ENCODE assay signal across 10 cellular contexts in the genomic region with DNA sequence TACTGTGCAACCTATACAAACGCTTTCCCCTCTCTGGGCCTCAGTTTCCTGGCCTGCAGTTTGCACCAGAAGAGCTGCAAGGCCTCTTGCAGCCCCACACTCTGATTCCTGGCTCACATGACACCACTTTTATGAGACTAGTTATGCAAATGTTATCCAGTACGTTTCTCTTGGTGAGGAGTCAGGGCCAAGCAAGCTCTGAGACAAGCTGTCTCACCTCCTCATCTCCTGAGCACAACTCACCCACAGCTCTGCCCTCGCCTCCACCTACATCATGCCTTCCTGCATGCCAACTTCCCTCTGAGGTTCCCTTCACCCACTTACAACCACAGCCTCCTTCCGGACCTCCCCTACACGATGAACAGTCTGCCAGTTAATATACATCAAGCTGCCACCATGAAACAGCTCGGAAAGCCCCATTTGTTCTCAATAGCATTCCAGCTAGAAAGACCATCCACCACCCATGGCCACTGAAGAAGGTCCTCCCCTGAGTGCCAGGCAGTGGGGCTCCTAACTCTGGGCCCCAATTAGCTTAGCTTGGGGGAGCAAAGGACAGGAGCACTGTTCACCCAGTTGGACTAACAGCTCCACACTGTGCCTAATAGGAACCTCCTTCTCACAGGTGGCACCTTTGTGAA. TPM values are rescaled to one million over a fixed set of nuclear protein-coding genes. Genes with fewer than 3 reads are reported as not detected.
DNase-seq lines count a peak whose midpoint lies in the region; ATAC-seq and TF ChIP-seq lines count a peak whose summit lies in the region.
"Had no signal": no experiment of that assay in that cellular context is flagged by ENCODE, and none has a peak within 500 bp of the region (broad histone marks: within the 10 kb centered on the region; RNA-seq: fewer than 3 reads in every experiment).

No MANE protein-coding gene starts in this region.

- H3K27ac Mint-ChIP-seq in T-helper 17 cell, result peak overlapping the region; percentile 80
- H3K27ac Mint-ChIP-seq in activated naive CD8-positive, alpha-beta T cell treated with anti-CD3 and anti-CD28 coated beads, Interleukin-2, amount 50 U/mL, for 24 hours, result peak overlapping the region; percentile 73
- H3K27ac Mint-ChIP-seq in stimulated activated naive CD8-positive, alpha-beta T cell treated with anti-CD3 and anti-CD28 coated beads, Interleukin-15, amount 100 ng/mL, for 72 hours, result no peak overlapping the region

- peak; percentile 59 for DNase-seq in DMS 273 (lab: John Stamatoyannopoulos, UW; ENCODE audit: unreplicated experiment)
- no peak for DNase-seq in DMS 273 treated with DMSO at 0.1 percent for 48 hours (lab: John Stamatoyannopoulos, UW)
- DNase-seq in T-helper 17 cell, result peak; percentile 31 to 63 (median 61)
- peak; percentile 67 for DNase-seq in activated naive CD8-positive, alpha-beta T cell treated with anti-CD3 and anti-CD28 coated beads, Interleukin-2, amount 50 U/mL, for 24 hours
- DNase-seq in stimulated activated naive CD8-positive, alpha-beta T cell treated with anti-CD3 and anti-CD28 coated beads, Interleukin-15, amount 100 ng/mL, for 72 hours, result peak in 1 of 2 donors; percentile 75
- DNase-seq in hepatocyte (ENCODE audit: low spot score), result no peak
- no peak for DNase-seq in vagina (ENCODE audit: extremely low spot score in 2 of 2)

- ATAC-seq in T-helper 17 cell (peak; percentile 97), HG03565 (IDR thresholded peaks at IDR 0.05; ENCODE audit: unreplicated experiment) (no peak)
- peak; percentile 85 for ATAC-seq in activated naive CD8-positive, alpha-beta T cell treated with anti-CD3 and anti-CD28 coated beads, Interleukin-2, amount 50 U/mL, for 24 hours
- peak; percentile 89 for ATAC-seq in stimulated activated naive CD8-positive, alpha-beta T cell treated with anti-CD3 and anti-CD28 coated beads, Interleukin-15, amount 100 ng/mL, for 72 hours
- ATAC-seq: left colon had no signal

- TF ChIP-seq CTCF in hepatocyte (IDR thresholded peaks at IDR 0.05; ENCODE audit: poor library complexity) (no peak), vagina (IDR thresholded peaks at IDR 0.05) (no peak)

- peaks cover 11% of the 10 kb centered on the region for H3K9me3 Mint-ChIP-seq in activated naive CD8-positive, alpha-beta T cell treated with anti-CD3 and anti-CD28 coated beads, Interleukin-2, amount 50 U/mL, for 24 hours
- no peaks in the 10 kb centered on the region for H3K9me3 Mint-ChIP-seq in stimulated activated naive CD8-positive, alpha-beta T cell treated with anti-CD3 and anti-CD28 coated beads, Interleukin-15, amount 100 ng/mL, for 72 hours

- no peaks in the 10 kb centered on the region for H3K27me3 Mint-ChIP-seq in T-helper 17 cell
- no peaks in the 10 kb centered on the region for H3K27me3 Mint-ChIP-seq in activated naive CD8-positive, alpha-beta T cell treated with anti-CD3 and anti-CD28 coated beads, Interleukin-2, amount 50 U/mL, for 24 hours
- H3K27me3 Mint-ChIP-seq in stimulated activated naive CD8-positive, alpha-beta T cell treated with anti-CD3 and anti-CD28 coated beads, Interleukin-15, amount 100 ng/mL, for 72 hours, result no peaks in the 10 kb centered on the region

- H3K27ac ChIP-seq in hepatocyte, result no peak overlapping the region
- no peak overlapping the region for H3K27ac ChIP-seq in vagina
- H3K27ac ChIP-seq: 22Rv1 had no signal

- no peaks in the 10 kb centered on the region for H4K20me1 ChIP-seq in hepatocyte (ENCODE audit: insufficient read depth, poor library complexity, severe bottlenecking)

- no peak for TF ChIP-seq POLR2A in vagina (IDR thresholded peaks at IDR 0.05)

- H3K36me3 ChIP-seq in hepatocyte (replicated peaks; ENCODE audit: insufficient read depth, low read depth), result no peaks in the 10 kb centered on the region
- H3K36me3 ChIP-seq in vagina, result no peaks in the 10 kb centered on the region

- intact Hi-C loops in vagina (cut with DNase I), result no loop called here

- no peak overlapping the region for H3K4me2 ChIP-seq in hepatocyte

- H3K9me2 ChIP-seq in hepatocyte (replicated peaks; ENCODE audit: insufficient read depth), result no peaks in the 10 kb centered on the region

- H3K9me3 ChIP-seq in T-helper 17 cell (ENCODE audit: control insufficient read depth, low read length, poor library complexity, severe bottlenecking) (no peaks in the 10 kb centered on the region), hepatocyte (ENCODE audit: low read depth) (no peaks in the 10 kb centered on the region), vagina (no peaks in the 10 kb centered on the region)

- H3K4me1 Mint-ChIP-seq in T-helper 17 cell, result peaks cover 62% of the 10 kb centered on the region
- peaks cover 85% of the 10 kb centered on the region for H3K4me1 Mint-ChIP-seq in activated naive CD8-positive, alpha-beta T cell treated with anti-CD3 and anti-CD28 coated beads, Interleukin-2, amount 50 U/mL, for 24 hours
- H3K4me1 Mint-ChIP-seq in stimulated activated naive CD8-positive, alpha-beta T cell treated with anti-CD3 and anti-CD28 coated beads, Interleukin-15, amount 100 ng/mL, for 72 hours, result peaks cover 73% of the 10 kb centered on the region

- H3K4me1 ChIP-seq in hepatocyte (ENCODE audit: insufficient read depth) (no peaks in the 10 kb centered on the region), vagina (no peaks in the 10 kb centered on the region)

- peak overlapping the region; percentile 84 for H3K4me3 Mint-ChIP-seq in T-helper 17 cell
- H3K4me3 Mint-ChIP-seq in activated naive CD8-positive, alpha-beta T cell treated with anti-CD3 and anti-CD28 coated beads, Interleukin-2, amount 50 U/mL, for 24 hours, result peak overlapping the region; percentile 18
- peak overlapping the region; percentile 38 to 46 for H3K4me3 Mint-ChIP-seq in stimulated activated naive CD8-positive, alpha-beta T cell treated with anti-CD3 and anti-CD28 coated beads, Interleukin-15, amount 100 ng/mL, for 72 hours

- H3K4me3 ChIP-seq in hepatocyte (no peak overlapping the region), vagina (no peak overlapping the region)

- peaks cover 2% of the 10 kb centered on the region for H3K36me3 Mint-ChIP-seq in T-helper 17 cell (ENCODE audit: low read depth)
- peaks cover 3% of the 10 kb centered on the region for H3K36me3 Mint-ChIP-seq in activated naive CD8-positive, alpha-beta T cell treated with anti-CD3 and anti-CD28 coated beads, Interleukin-2, amount 50 U/mL, for 24 hours (ENCODE audit: low read depth)

- 80% methylated on average over 6 of the region's 6 CpGs for WGBS in hepatocyte (ENCODE audit: low lambda C conversion rate, missing lambda C conversion rate)

- H3K79me2 ChIP-seq in hepatocyte, result no peaks in the 10 kb centered on the region

- no peaks in the 10 kb centered on the region for H3K27me3 ChIP-seq in hepatocyte
- H3K27me3 ChIP-seq in vagina, result no peaks in the 10 kb centered on the region

- no peak overlapping the region for H2AFZ ChIP-seq in hepatocyte

RNA-seq across cellular contexts. Expression of a gene that starts 25.0 kb away (rescaled TPM):
- total RNA-seq in T-helper 17 cell, result 1 to 10 TPM; 2.7 to 4.3 TPM
- 0.92 and 1.9 TPM in 2 replicates for total RNA-seq in hepatocyte
- polyA plus RNA-seq in hepatocyte, result 0.89 and 2.2 TPM in 2 replicates
- not detected for total RNA-seq in vagina

RNA-seq across cellular contexts. Expression of a gene that starts 48.0 kb away (rescaled TPM):
- total RNA-seq in T-helper 17 cell, result 10 to 100 TPM; 12.9 to 14.2 TPM
- 13.1 and 13.4 TPM in 2 replicates for total RNA-seq in hepatocyte
- 13.5 and 14.9 TPM in 2 replicates for polyA plus RNA-seq in hepatocyte
- total RNA-seq in vagina, result 10.6 TPM

RNA-seq across cellular contexts. Expression of a gene that starts 51.4 kb away (rescaled TPM):
- 100 to 1,000 TPM in 1 of 2 donors, 10 to 100 TPM in 1; 83.4 to 101 TPM for total RNA-seq in T-helper 17 cell
- total RNA-seq in hepatocyte, result 103 and 115 TPM in 2 replicates
- 148 and 149 TPM in 2 replicates for polyA plus RNA-seq in hepatocyte
- 34.6 TPM for total RNA-seq in vagina

Comparison
In these comparisons a context has a peak if more than half of its experiments do, and no peak if none do; other contexts are left out.
1. DNase-seq: peak in DMS 273 (single experiment), T-helper 17 cell (3 of 3) and activated naive CD8-positive, alpha-beta T cell treated with anti-CD3 and anti-CD28 coated beads, Interleukin-2, amount 50 U/mL, for 24 hours (single experiment); none in DMS 273 treated with DMSO at 0.1 percent for 48 hours (single experiment), hepatocyte (single experiment) and vagina (0 of 2).
2. H3K27ac Mint-ChIP-seq: peak in T-helper 17 cell (single experiment) and activated naive CD8-positive, alpha-beta T cell treated with anti-CD3 and anti-CD28 coated beads, Interleukin-2, amount 50 U/mL, for 24 hours (single experiment); none in stimulated activated naive CD8-positive, alpha-beta T cell treated with anti-CD3 and anti-CD28 coated beads, Interleukin-15, amount 100 ng/mL, for 72 hours (0 of 2).
3. H3K4me3 Mint-ChIP-seq: peak in every context shown above with its lines; median percentile 84 in T-helper 17 cell; 42 in stimulated activated naive CD8-positive, alpha-beta T cell treated with anti-CD3 and anti-CD28 coated beads, Interleukin-15, amount 100 ng/mL, for 72 hours; 18 in activated naive CD8-positive, alpha-beta T cell treated with anti-CD3 and anti-CD28 coated beads, Interleukin-2, amount 50 U/mL, for 24 hours.